ENCODE assay signal across 35 cellular contexts in genomic region chr5:102690910-102691309, GRCh38.
"Had no signal": no experiment of that assay in that cellular context is flagged by ENCODE, and none has a peak within 500 bp of the region (broad histone marks: within the 10 kb centered on the region; RNA-seq: fewer than 3 reads in every experiment).

No MANE protein-coding gene starts in this region.

- H3K4me2 ChIP-seq: KMS-11 had no signal

- H3K27me3 ChIP-seq: MG63 had no signal

- H3K27ac ChIP-seq: KMS-11 had no signal

- H3K9ac ChIP-seq: KMS-11 had no signal

- DNase-seq: Kasumi-1, KG1, MG63, MM.1S, MV-4-11, NCI-H1048, NCI-H1092, NCI-H1092 treated with DMSO at 0.1 percent for 48 hours, NCI-H1105, NCI-H1105 treated with DMSO at 0.1 percent for 48 hours, NCI-H1417, NCI-H1417 treated with DMSO at 0.1 percent for 48 hours, NCI-H1436, NCI-H1436 treated with DMSO at 0.1 percent for 48 hours, NCI-H146, NCI-H1694, NCI-H1694 treated with DMSO at 0.1 percent for 48 hours, NCI-H187, NCI-H187 treated with DMSO at 0.1 percent for 48 hours, NCI-H1930, NCI-H2029, NCI-H2029 treated with DMSO at 0.1 percent for 48 hours, NCI-H2081, NCI-H2081 treated with DMSO at 0.1 percent for 48 hours, NCI-H2107, NCI-H2171, NCI-H2171 treated with DMSO at 0.1 percent for 48 hours, NCI-H2227 treated with DMSO at 0.1 percent for 48 hours, NCI-H226, NCI-H345, NCI-H446, NCI-H446 treated with DMSO at 0.1 percent for 48 hours, NCI-H510A, NCI-H510A treated with DMSO at 0.1 percent for 48 hours had no signal

- H3K9me3 ChIP-seq: MG63 had no signal

- H3K4me3 ChIP-seq: MG63 had no signal

- H3K36me3 ChIP-seq: MG63 had no signal
